ENCODE assay signal across 15 cellular contexts in the genomic region with DNA sequence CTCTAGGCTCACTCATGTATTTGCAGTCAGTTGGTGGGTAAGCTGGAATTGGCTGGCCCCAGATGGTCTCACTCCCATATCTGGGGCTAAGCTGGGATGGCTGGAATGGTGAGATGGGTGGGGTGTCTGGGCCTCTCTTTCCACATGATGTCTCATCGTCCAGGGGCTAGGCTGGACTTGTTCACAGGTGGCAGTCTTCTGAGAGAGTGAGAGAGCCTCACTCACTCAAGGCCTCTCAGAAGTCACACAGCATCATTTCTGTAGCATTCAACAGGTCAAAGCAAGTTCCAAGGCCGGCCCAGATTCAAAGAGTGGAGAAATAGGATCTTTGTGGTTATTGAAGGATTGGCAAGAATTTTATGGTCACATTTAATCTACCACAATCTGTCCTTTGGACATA.
DNase-seq lines count a peak whose midpoint lies in the region; ATAC-seq, FAIRE-seq and TF ChIP-seq lines count a peak whose summit lies in the region.
"Had no signal": no experiment of that assay in that cellular context is flagged by ENCODE, and none has a peak within 500 bp of the region (broad histone marks: within the 10 kb centered on the region; RNA-seq: fewer than 3 reads in every experiment).

No MANE protein-coding gene starts in this region.

- FAIRE-seq in D721Med (lab: Jason Lieb, UNC), result no peak

- DNase-seq in epithelial cell of prostate (ENCODE audit: low read depth, low spot score) (peak; percentile 94), D721Med (ENCODE audit: insufficient read length, low spot score) (no peak), foreskin fibroblast (no peak), GOT3 (lab: John Stamatoyannopoulos, UW) (no peak), posterior cingulate gyrus (no peak)
- DNase-seq: DMS 273 treated with DMSO at 0.1 percent for 48 hours, left ventricle myocardium inferior, MG63, NCI-H2107, T1000 had no signal

- no peak overlapping the region for H3K4me3 ChIP-seq in foreskin fibroblast (ENCODE audit: low read depth in 1 of 2, low read length in 2 of 2)
- H3K4me3 ChIP-seq: GM23338, left ventricle myocardium inferior, MG63 had no signal

- intact Hi-C loops in posterior cingulate gyrus (cut with DNase I), result loop anchor here (10.0 kb wide), 1 partner anchor 199 kb away; the partner anchor contains the start of gene BTBD7

- TF ChIP-seq CTCF in D721Med (IDR thresholded peaks at IDR 0.05; ENCODE audit: insufficient read depth, missing control alignments) (no peak), foreskin fibroblast (IDR thresholded peaks at IDR 0.05; ENCODE audit: low read depth, low read length) (no peak)

- H3K27ac ChIP-seq in epithelial cell of prostate, result peak overlapping the region; percentile 59
- H3K27ac ChIP-seq: left ventricle myocardium inferior had no signal

- ATAC-seq in GM18511 (IDR thresholded peaks at IDR 0.05; ENCODE audit: unreplicated experiment) (peak; percentile 63), GM21529 (IDR thresholded peaks at IDR 0.05; ENCODE audit: unreplicated experiment) (peak; percentile 32), HG03342 (IDR thresholded peaks at IDR 0.05; ENCODE audit: unreplicated experiment) (peak; percentile 32)
- ATAC-seq: activated T-helper 17 cell treated with anti-CD3 and anti-CD28 coated beads, Interleukin-2, amount 50 U/mL, for 72 hours; GM23338 had no signal
